1 cellular context compared by ENCODE assay signal in the genomic region with DNA sequence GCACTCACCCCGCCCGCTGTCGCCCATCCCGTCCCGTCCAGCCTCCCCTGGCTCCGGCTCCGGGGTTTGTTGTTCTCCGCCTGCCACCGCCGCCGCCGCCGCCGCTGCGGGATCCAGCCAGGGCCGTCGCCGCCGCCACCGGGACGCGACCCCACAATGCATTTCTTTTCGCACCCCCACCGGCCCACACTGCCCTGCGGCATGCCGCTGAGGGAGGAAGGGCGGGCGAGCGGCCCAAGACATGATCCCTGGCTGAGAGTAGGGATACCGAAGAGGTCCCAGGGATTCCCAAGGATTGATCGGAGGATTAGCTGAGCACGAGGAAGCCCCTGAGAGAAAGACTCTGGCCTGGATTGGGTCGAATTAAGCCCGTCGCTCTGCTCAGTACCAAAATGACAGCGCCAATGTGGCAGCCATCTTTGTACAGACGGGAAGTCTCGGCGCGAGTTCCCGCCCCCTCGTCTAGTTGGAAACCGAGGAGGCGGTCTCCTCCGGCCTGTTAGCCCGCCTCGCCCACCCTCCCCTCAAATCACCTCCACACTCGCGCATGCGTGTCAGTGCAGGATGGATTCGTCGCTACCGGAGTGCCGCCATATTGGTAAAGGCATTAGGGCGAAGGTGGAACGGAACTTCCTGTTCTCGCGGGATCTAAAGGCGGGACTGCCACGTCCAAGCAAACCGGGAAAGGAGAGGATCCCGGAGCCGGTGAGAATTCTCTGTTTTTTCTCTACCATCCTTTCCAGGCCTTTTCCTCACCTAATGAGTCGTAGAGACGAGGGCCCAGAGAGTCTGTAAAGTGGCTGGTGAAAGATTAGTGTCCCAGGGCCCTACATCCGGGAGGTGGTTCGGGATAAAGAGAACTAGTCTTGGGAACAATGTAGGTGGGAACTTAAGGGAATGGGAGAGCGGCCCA.
TF ChIP-seq lines count a peak whose summit lies in the region.

TSS of gene RXRB (minus strand) at position 432 of the 913 bp plus-strand sequence. CDS start at position 243, 189 bp downstream.
A gene with protein sequence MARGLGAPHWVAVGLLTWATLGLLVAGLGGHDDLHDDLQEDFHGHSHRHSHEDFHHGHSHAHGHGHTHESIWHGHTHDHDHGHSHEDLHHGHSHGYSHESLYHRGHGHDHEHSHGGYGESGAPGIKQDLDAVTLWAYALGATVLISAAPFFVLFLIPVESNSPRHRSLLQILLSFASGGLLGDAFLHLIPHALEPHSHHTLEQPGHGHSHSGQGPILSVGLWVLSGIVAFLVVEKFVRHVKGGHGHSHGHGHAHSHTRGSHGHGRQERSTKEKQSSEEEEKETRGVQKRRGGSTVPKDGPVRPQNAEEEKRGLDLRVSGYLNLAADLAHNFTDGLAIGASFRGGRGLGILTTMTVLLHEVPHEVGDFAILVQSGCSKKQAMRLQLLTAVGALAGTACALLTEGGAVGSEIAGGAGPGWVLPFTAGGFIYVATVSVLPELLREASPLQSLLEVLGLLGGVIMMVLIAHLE (plus strand): TSS at position 634 of the 913 bp plus-strand sequence. CDS start 379 bp downstream, outside the sequence.

TF ChIP-seq in HepG2, 621 proteins besides CTCF, POLR2A, EP300 and RAD21 (continued from another document and continues in another):
- TF ChIP-seq NFAT5 (CRISPR knock-in tag; IDR thresholded peaks at IDR 0.05) = 0 out of 2 replicates have a peak, but pooled peaks have one; percentile 3
- TF ChIP-seq, protein P1, sequence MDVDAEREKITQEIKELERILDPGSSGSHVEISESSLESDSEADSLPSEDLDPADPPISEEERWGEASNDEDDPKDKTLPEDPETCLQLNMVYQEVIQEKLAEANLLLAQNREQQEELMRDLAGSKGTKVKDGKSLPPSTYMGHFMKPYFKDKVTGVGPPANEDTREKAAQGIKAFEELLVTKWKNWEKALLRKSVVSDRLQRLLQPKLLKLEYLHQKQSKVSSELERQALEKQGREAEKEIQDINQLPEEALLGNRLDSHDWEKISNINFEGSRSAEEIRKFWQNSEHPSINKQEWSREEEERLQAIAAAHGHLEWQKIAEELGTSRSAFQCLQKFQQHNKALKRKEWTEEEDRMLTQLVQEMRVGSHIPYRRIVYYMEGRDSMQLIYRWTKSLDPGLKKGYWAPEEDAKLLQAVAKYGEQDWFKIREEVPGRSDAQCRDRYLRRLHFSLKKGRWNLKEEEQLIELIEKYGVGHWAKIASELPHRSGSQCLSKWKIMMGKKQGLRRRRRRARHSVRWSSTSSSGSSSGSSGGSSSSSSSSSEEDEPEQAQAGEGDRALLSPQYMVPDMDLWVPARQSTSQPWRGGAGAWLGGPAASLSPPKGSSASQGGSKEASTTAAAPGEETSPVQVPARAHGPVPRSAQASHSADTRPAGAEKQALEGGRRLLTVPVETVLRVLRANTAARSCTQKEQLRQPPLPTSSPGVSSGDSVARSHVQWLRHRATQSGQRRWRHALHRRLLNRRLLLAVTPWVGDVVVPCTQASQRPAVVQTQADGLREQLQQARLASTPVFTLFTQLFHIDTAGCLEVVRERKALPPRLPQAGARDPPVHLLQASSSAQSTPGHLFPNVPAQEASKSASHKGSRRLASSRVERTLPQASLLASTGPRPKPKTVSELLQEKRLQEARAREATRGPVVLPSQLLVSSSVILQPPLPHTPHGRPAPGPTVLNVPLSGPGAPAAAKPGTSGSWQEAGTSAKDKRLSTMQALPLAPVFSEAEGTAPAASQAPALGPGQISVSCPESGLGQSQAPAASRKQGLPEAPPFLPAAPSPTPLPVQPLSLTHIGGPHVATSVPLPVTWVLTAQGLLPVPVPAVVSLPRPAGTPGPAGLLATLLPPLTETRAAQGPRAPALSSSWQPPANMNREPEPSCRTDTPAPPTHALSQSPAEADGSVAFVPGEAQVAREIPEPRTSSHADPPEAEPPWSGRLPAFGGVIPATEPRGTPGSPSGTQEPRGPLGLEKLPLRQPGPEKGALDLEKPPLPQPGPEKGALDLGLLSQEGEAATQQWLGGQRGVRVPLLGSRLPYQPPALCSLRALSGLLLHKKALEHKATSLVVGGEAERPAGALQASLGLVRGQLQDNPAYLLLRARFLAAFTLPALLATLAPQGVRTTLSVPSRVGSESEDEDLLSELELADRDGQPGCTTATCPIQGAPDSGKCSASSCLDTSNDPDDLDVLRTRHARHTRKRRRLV (CRISPR knock-in tag; IDR thresholded peaks at IDR 0.05) = peak; percentile 43; the same call in 1 of the 2 replicates
- TF ChIP-seq SRSF4 (IDR thresholded peaks at IDR 0.05; ENCODE audit: low read depth, low read length, poor library complexity, severe bottlenecking) = no peak
- no peak for TF ChIP-seq ZNF17 (CRISPR knock-in tag; IDR thresholded peaks at IDR 0.05)
- no peak for TF ChIP-seq ZNF383 (CRISPR knock-in tag; IDR thresholded peaks at IDR 0.05; ENCODE audit: borderline replicate concordance)
- peak; percentile 70 for TF ChIP-seq ZNF691 (CRISPR knock-in tag; IDR thresholded peaks at IDR 0.05; ENCODE audit: borderline replicate concordance, low read depth)
- TF ChIP-seq ZNF572 (CRISPR knock-in tag; IDR thresholded peaks at IDR 0.05) = peak; percentile 17; the same call in 1 of the 2 replicates
- peak; percentile 14 for TF ChIP-seq ZNF580 (CRISPR knock-in tag; IDR thresholded peaks at IDR 0.05; ENCODE audit: borderline replicate concordance, low read depth)
- TF ChIP-seq SAFB2 (CRISPR knock-in tag; IDR thresholded peaks at IDR 0.05; ENCODE audit: borderline replicate concordance, low read depth) = peak; percentile 18; the same call in 1 of the 2 replicates
- TF ChIP-seq THAP9 (CRISPR knock-in tag; IDR thresholded peaks at IDR 0.05; ENCODE audit: borderline replicate concordance) = peak; percentile 99
- TF ChIP-seq, protein P2, sequence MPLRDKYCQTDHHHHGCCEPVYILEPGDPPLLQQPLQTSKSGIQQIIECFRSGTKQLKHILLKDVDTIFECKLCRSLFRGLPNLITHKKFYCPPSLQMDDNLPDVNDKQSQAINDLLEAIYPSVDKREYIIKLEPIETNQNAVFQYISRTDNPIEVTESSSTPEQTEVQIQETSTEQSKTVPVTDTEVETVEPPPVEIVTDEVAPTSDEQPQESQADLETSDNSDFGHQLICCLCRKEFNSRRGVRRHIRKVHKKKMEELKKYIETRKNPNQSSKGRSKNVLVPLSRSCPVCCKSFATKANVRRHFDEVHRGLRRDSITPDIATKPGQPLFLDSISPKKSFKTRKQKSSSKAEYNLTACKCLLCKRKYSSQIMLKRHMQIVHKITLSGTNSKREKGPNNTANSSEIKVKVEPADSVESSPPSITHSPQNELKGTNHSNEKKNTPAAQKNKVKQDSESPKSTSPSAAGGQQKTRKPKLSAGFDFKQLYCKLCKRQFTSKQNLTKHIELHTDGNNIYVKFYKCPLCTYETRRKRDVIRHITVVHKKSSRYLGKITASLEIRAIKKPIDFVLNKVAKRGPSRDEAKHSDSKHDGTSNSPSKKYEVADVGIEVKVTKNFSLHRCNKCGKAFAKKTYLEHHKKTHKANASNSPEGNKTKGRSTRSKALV (CRISPR knock-in tag; IDR thresholded peaks at IDR 0.05) = peak; percentile 71; the same call in 1 of the 2 replicates
- no peak for TF ChIP-seq ZNF296 (CRISPR knock-in tag; conservative IDR thresholded peaks at IDR 0.05)
- TF ChIP-seq THAP11 (CRISPR knock-in tag; IDR thresholded peaks at IDR 0.05) = peak; percentile 87
- TF ChIP-seq GTF3A (CRISPR knock-in tag; conservative IDR thresholded peaks at IDR 0.05) = no peak
- TF ChIP-seq ZNF768 (CRISPR knock-in tag; IDR thresholded peaks at IDR 0.05) = peak; percentile 72
- TF ChIP-seq NFE2L2 (IDR thresholded peaks at IDR 0.05; ENCODE audit: low read length) = no peak
- peak; percentile 47 for TF ChIP-seq FOSL2 (CRISPR knock-in tag; IDR thresholded peaks at IDR 0.05)
- TF ChIP-seq ATF7-NPFF (CRISPR knock-in tag; IDR thresholded peaks at IDR 0.05; ENCODE audit: low read depth) = no peak; the same call in 1 of the 2 replicates
- TF ChIP-seq, protein P3, sequence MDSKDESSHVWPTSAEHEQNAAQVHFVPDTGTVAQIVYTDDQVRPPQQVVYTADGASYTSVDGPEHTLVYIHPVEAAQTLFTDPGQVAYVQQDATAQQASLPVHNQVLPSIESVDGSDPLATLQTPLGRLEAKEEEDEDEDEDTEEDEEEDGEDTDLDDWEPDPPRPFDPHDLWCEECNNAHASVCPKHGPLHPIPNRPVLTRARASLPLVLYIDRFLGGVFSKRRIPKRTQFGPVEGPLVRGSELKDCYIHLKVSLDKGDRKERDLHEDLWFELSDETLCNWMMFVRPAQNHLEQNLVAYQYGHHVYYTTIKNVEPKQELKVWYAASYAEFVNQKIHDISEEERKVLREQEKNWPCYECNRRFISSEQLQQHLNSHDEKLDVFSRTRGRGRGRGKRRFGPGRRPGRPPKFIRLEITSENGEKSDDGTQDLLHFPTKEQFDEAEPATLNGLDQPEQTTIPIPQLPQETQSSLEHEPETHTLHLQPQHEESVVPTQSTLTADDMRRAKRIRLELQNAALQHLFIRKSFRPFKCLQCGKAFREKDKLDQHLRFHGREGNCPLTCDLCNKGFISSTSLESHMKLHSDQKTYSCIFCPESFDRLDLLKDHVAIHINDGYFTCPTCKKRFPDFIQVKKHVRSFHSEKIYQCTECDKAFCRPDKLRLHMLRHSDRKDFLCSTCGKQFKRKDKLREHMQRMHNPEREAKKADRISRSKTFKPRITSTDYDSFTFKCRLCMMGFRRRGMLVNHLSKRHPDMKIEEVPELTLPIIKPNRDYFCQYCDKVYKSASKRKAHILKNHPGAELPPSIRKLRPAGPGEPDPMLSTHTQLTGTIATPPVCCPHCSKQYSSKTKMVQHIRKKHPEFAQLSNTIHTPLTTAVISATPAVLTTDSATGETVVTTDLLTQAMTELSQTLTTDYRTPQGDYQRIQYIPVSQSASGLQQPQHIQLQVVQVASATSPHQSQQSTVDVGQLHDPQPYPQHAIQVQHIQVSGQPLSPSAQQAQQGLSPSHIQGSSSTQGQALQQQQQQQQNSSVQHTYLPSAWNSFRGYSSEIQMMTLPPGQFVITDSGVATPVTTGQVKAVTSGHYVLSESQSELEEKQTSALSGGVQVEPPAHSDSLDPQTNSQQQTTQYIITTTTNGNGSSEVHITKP (CRISPR knock-in tag; IDR thresholded peaks at IDR 0.05; ENCODE audit: low read depth) = no peak
- no peak for TF ChIP-seq ZNF10 (CRISPR knock-in tag; IDR thresholded peaks at IDR 0.05; ENCODE audit: borderline replicate concordance, low read depth)
- no peak for TF ChIP-seq ATRX (CRISPR knock-in tag; IDR thresholded peaks at IDR 0.05; ENCODE audit: borderline replicate concordance)
- TF ChIP-seq ZNF737 (CRISPR knock-in tag; IDR thresholded peaks at IDR 0.05; ENCODE audit: borderline replicate concordance) = no peak
